1 cellular context compared by ENCODE assay signal in genomic region chr12:75635606-75636444, GRCh38.
TF ChIP-seq lines count a peak whose summit lies in the region.

No MANE protein-coding gene starts in this region.

TF ChIP-seq in HepG2, 621 proteins besides CTCF, POLR2A, EP300 and RAD21 (continued from another document and continues in another):
- no peak for TF ChIP-seq KIAA2018 (CRISPR knock-in tag; IDR thresholded peaks at IDR 0.05; ENCODE audit: borderline replicate concordance)
- peak; percentile 89 for TF ChIP-seq ZGPAT (CRISPR knock-in tag; IDR thresholded peaks at IDR 0.05)
- TF ChIP-seq ZNF138 (CRISPR knock-in tag; IDR thresholded peaks at IDR 0.05; ENCODE audit: low read depth): no peak
- no peak for TF ChIP-seq PRDM15 (CRISPR knock-in tag; IDR thresholded peaks at IDR 0.05)
- peak; percentile 79 for TF ChIP-seq SAP130 (CRISPR knock-in tag; IDR thresholded peaks at IDR 0.05; ENCODE audit: low read depth)
- TF ChIP-seq ZNF468 (CRISPR knock-in tag; IDR thresholded peaks at IDR 0.05): no peak
- peak; percentile 45; the same call in 1 of the 2 replicates for TF ChIP-seq ZKSCAN8 (CRISPR knock-in tag; IDR thresholded peaks at IDR 0.05; ENCODE audit: borderline replicate concordance)
- no peak for TF ChIP-seq YY1 (IDR thresholded peaks at IDR 0.05; ENCODE audit: insufficient read depth, insufficient replicate concordance, low read depth, low read length)
- no peak for TF ChIP-seq ZNF335 (CRISPR knock-in tag; IDR thresholded peaks at IDR 0.05)
- no peak for TF ChIP-seq KLF12 (CRISPR knock-in tag; IDR thresholded peaks at IDR 0.05; ENCODE audit: borderline replicate concordance)
- TF ChIP-seq NR3C1 (CRISPR knock-in tag; IDR thresholded peaks at IDR 0.05): no peak
- TF ChIP-seq ZNF329 (CRISPR knock-in tag; IDR thresholded peaks at IDR 0.05; ENCODE audit: low read depth): no peak
- TF ChIP-seq ZNF883 (CRISPR knock-in tag; IDR thresholded peaks at IDR 0.05; ENCODE audit: not compliant biosample characterization): no peak
- no peak for TF ChIP-seq GRHL1 (CRISPR knock-in tag; conservative IDR thresholded peaks at IDR 0.05)
- TF ChIP-seq SRSF1 (optimal IDR thresholded peaks at IDR 0.05; ENCODE audit: low read depth, low read length): no peak
- TF ChIP-seq ZBTB39 (CRISPR knock-in tag; IDR thresholded peaks at IDR 0.05): no peak
- no peak for TF ChIP-seq ZNF484 (CRISPR knock-in tag; IDR thresholded peaks at IDR 0.05; ENCODE audit: borderline replicate concordance, low read depth)
- no peak for TF ChIP-seq MXD3 (CRISPR knock-in tag; IDR thresholded peaks at IDR 0.05)
- TF ChIP-seq ZNF124 (CRISPR knock-in tag; IDR thresholded peaks at IDR 0.05): 0 out of 2 replicates have a peak, but pooled peaks have one; percentile 6
- peak; percentile 64; the same call in 1 of the 2 replicates for TF ChIP-seq ZMYM3 (CRISPR knock-in tag; IDR thresholded peaks at IDR 0.05)
- no peak for TF ChIP-seq MTF2 (CRISPR knock-in tag; IDR thresholded peaks at IDR 0.05; ENCODE audit: borderline replicate concordance)
- no peak for TF ChIP-seq ZNF780A (CRISPR knock-in tag; IDR thresholded peaks at IDR 0.05)
- no peak for TF ChIP-seq ESRRA (CRISPR knock-in tag; IDR thresholded peaks at IDR 0.05; ENCODE audit: low read depth)
- no peak for TF ChIP-seq XRCC5 (optimal IDR thresholded peaks at IDR 0.05; ENCODE audit: low read length)
- TF ChIP-seq ZNF691 (CRISPR knock-in tag; IDR thresholded peaks at IDR 0.05; ENCODE audit: borderline replicate concordance, low read depth): no peak
- TF ChIP-seq NFE2L1 (CRISPR knock-in tag; IDR thresholded peaks at IDR 0.05; ENCODE audit: borderline replicate concordance): no peak
- no peak for TF ChIP-seq ZBTB8A (CRISPR knock-in tag; IDR thresholded peaks at IDR 0.05; ENCODE audit: borderline replicate concordance, low read depth)
- no peak for TF ChIP-seq MYPOP (CRISPR knock-in tag; IDR thresholded peaks at IDR 0.05)
- TF ChIP-seq ZNF547 (CRISPR knock-in tag; IDR thresholded peaks at IDR 0.05): no peak
- TF ChIP-seq ZBTB49 (CRISPR knock-in tag; IDR thresholded peaks at IDR 0.05; ENCODE audit: borderline replicate concordance): no peak
- no peak for TF ChIP-seq ELK4 (CRISPR knock-in tag; IDR thresholded peaks at IDR 0.05; ENCODE audit: borderline replicate concordance)
- no peak; the same call in 1 of the 2 replicates for TF ChIP-seq ZNF644 (CRISPR knock-in tag; IDR thresholded peaks at IDR 0.05; ENCODE audit: low read depth)
- no peak for TF ChIP-seq PHF8 (CRISPR knock-in tag; IDR thresholded peaks at IDR 0.05)
- TF ChIP-seq ZNF619 (CRISPR knock-in tag; IDR thresholded peaks at IDR 0.05): no peak
